ENCODE assay signal across 6 cellular contexts in genomic region chr1:208093046-208093445, GRCh38.
"Had no signal": no experiment of that assay in that cellular context is flagged by ENCODE, and none has a peak within 500 bp of the region (broad histone marks: within the 10 kb centered on the region; RNA-seq: fewer than 3 reads in every experiment).

No MANE protein-coding gene starts in this region.

- H3K27ac ChIP-seq: GM23248, HL-60 had no signal

- H3K9ac ChIP-seq: GM23248 had no signal

- H3K36me3 ChIP-seq: HAP-1 had no signal

- H3K4me3 Mint-ChIP-seq: IgD-negative memory B cell had no signal

- H3K4me1 Mint-ChIP-seq: IgD-negative memory B cell had no signal

- H3K4me1 ChIP-seq: HAP-1 had no signal

- H3K4me3 ChIP-seq: GM23248, HAP-1 had no signal

- DNase-seq: GOT3 had no signal

- FAIRE-seq: HepG2 had no signal

- H2AFZ ChIP-seq: GM23248 had no signal

- H3K9me3 ChIP-seq: HAP-1 had no signal
